In genomic region chr20:1265916-1266166, GRCh38 we compare ENCODE assay signal across 8 cellular contexts. TPM values are rescaled to one million over a fixed set of nuclear protein-coding genes. Genes with fewer than 3 reads are reported as not detected.
DNase-seq lines count a peak whose midpoint lies in the region; ATAC-seq, FAIRE-seq and TF ChIP-seq lines count a peak whose summit lies in the region.

No MANE protein-coding gene starts in this region.

- peak overlapping the region; percentile 99 for H2AFZ ChIP-seq in keratinocyte (ENCODE audit: control insufficient read depth, low read length)

- peaks cover 4% of the 10 kb centered on the region for H3K9me3 Mint-ChIP-seq in T-helper 2 cell treated with Interferon-gamma antibody and Interleukin-4, amounts not matched to agents 5 μg/mL and 100 μg/mL, for 36 hours

- H3K27ac Mint-ChIP-seq in T-helper 2 cell treated with Interferon-gamma antibody and Interleukin-4, amounts not matched to agents 5 μg/mL and 100 μg/mL, for 36 hours: peak overlapping the region; percentile 84

- no peaks in the 10 kb centered on the region for H4K20me1 ChIP-seq in keratinocyte (ENCODE audit: control insufficient read depth, extremely low read depth, insufficient read depth, low read length)

- H3K4me1 ChIP-seq in adipocyte (ENCODE audit: control insufficient read depth, insufficient read depth, low read length) (peaks cover 13% of the 10 kb centered on the region), keratinocyte (ENCODE audit: control insufficient read depth, extremely low read depth, insufficient read depth, low read length) (peaks cover 13% of the 10 kb centered on the region)

- H3K4me3 ChIP-seq in adipocyte (ENCODE audit: low read length) (peak overlapping the region; percentile 86), keratinocyte (ENCODE audit: control insufficient read depth in 2 of 3, extremely low read depth in 1 of 3, insufficient read depth in 2 of 3, low read depth in 1 of 3, low read length in 3 of 3) (peak overlapping the region; percentile 68 to 88 (median 73))

- FAIRE-seq in keratinocyte (lab: Jason Lieb, UNC): no peak

- peak overlapping the region; percentile 89 for H3K4me3 Mint-ChIP-seq in T-helper 2 cell treated with Interferon-gamma antibody and Interleukin-4, amounts not matched to agents 5 μg/mL and 100 μg/mL, for 36 hours

- peaks cover 3% of the 10 kb centered on the region for H3K36me3 Mint-ChIP-seq in T-helper 2 cell treated with Interferon-gamma antibody and Interleukin-4, amounts not matched to agents 5 μg/mL and 100 μg/mL, for 36 hours (ENCODE audit: low read depth)

- H3K9me1 ChIP-seq in keratinocyte (ENCODE audit: control insufficient read depth, extremely low read depth, insufficient read depth, low read length): no peaks in the 10 kb centered on the region

- H3K9ac ChIP-seq in adipocyte (ENCODE audit: low read length) (peak overlapping the region; percentile 90), keratinocyte (ENCODE audit: control insufficient read depth, extremely low read depth, insufficient read depth, low read length) (peak overlapping the region; percentile 73)

- H3K79me2 ChIP-seq in keratinocyte (ENCODE audit: control insufficient read depth, insufficient read depth, low read length): no peaks in the 10 kb centered on the region

- DNase-seq in T-helper 2 cell treated with Interferon-gamma antibody and Interleukin-4, amounts not matched to agents 5 μg/mL and 100 μg/mL, for 36 hours (ENCODE audit: low spot score): no peak
- DNase-seq in T-helper 2 cell (no peak), adipocyte (ENCODE audit: low read depth) (no peak), keratinocyte (ENCODE audit: low read depth, low spot score) (no peak), substantia nigra (lab: John Stamatoyannopoulos, UW) (no peak), NCI-H1105 (lab: John Stamatoyannopoulos, UW) (no peak)

- H3K27ac ChIP-seq in keratinocyte (ENCODE audit: control insufficient read depth, insufficient read depth, low read length) (peak overlapping the region; percentile 43), substantia nigra (ENCODE audit: low read depth, low read length, poor library complexity, severe bottlenecking) (peak overlapping the region; percentile 5)

- ATAC-seq in GM21619 (IDR thresholded peaks at IDR 0.05; ENCODE audit: unreplicated experiment) (no peak), HG02571 (IDR thresholded peaks at IDR 0.05; ENCODE audit: unreplicated experiment) (no peak)

- H3K27me3 ChIP-seq in adipocyte (replicated peaks; ENCODE audit: control insufficient read depth, insufficient read depth, low read length) (no peaks in the 10 kb centered on the region), keratinocyte (ENCODE audit: control insufficient read depth, extremely low read depth, insufficient read depth, low read length) (peaks cover 2% of the 10 kb centered on the region)

- dilution Hi-C loops in keratinocyte (cut with MboI; ENCODE audit: extremely low pct_ligation_motif_present, low sequenced_read_pairs): no loop called here

- no peaks in the 10 kb centered on the region for H3K36me3 ChIP-seq in adipocyte (ENCODE audit: control insufficient read depth, insufficient read depth, low read length, severe bottlenecking)
- no peaks in the 10 kb centered on the region for H3K36me3 ChIP-seq in keratinocyte (ENCODE audit: control insufficient read depth in 2 of 2, extremely low read depth in 1 of 2, insufficient read depth in 2 of 2, low read length in 2 of 2)

- H3K4me2 ChIP-seq in keratinocyte (ENCODE audit: control insufficient read depth, extremely low read depth, insufficient read depth, low read depth, low read length): peak overlapping the region; percentile 83

- peaks cover 17% of the 10 kb centered on the region for H3K4me1 Mint-ChIP-seq in T-helper 2 cell treated with Interferon-gamma antibody and Interleukin-4, amounts not matched to agents 5 μg/mL and 100 μg/mL, for 36 hours (ENCODE audit: low read depth)

- no peak for TF ChIP-seq CTCF in keratinocyte (optimal IDR thresholded peaks at IDR 0.05 in 1 of 3, IDR thresholded peaks at IDR 0.05 in 1 of 3, conservative IDR thresholded peaks at IDR 0.05 in 1 of 3; ENCODE audit: extremely low read depth in 1 of 3, insufficient read depth in 2 of 3, low read length in 3 of 3)

- peaks cover 8% of the 10 kb centered on the region for H3K27me3 Mint-ChIP-seq in T-helper 2 cell treated with Interferon-gamma antibody and Interleukin-4, amounts not matched to agents 5 μg/mL and 100 μg/mL, for 36 hours (ENCODE audit: low read depth)

- H3K9me3 ChIP-seq in adipocyte (ENCODE audit: control insufficient read depth, low read length) (no peaks in the 10 kb centered on the region), keratinocyte (ENCODE audit: control insufficient read depth, low read depth, low read length) (no peaks in the 10 kb centered on the region)

RNA-seq across cellular contexts. Expression of gene SNPH, which starts 0.3 kb away (rescaled TPM):
- 1.3 to 2.4 TPM (median 1.4 TPM) in 3 replicates for polyA plus RNA-seq in keratinocyte
- 1.7 TPM for polyA plus RNA-seq in keratinocyte (2011; ENCODE audit: low read depth)
- 1.0 and 2.7 TPM in 2 replicates for polyA plus RNA-seq in keratinocyte (2011; cell fraction: cytosol; rRNA removed)
- 3.7 and 5.6 TPM in 2 replicates for polyA plus RNA-seq in keratinocyte (2011; cell fraction: nucleus; rRNA removed)
- 2.7 and 5.2 TPM in 2 replicates for polyA plus RNA-seq in keratinocyte (2012; ENCODE audit: low replicate concordance)
- polyA minus RNA-seq in keratinocyte: 2.4 to 5.5 TPM (median 3.2 TPM) in 3 replicates
- 3.3 TPM for polyA minus RNA-seq in keratinocyte (2011; cell fraction: cytosol; rRNA and poly(A)+ RNA removed)
- polyA minus RNA-seq in keratinocyte (2011; cell fraction: nucleus; rRNA and poly(A)+ RNA removed): 4.0 and 4.9 TPM in 2 replicates

RNA-seq across cellular contexts. Expression of gene RAD21L1, which starts 40.0 kb away (rescaled TPM):
- polyA plus RNA-seq in keratinocyte: 0.06 TPM in 1 of 3 replicates, not detected in the others
- polyA plus RNA-seq in keratinocyte (2011; ENCODE audit: low read depth): not detected
- not detected in 2 replicates for polyA plus RNA-seq in keratinocyte (2011; cell fraction: cytosol; rRNA removed)
- not detected in 2 replicates for polyA plus RNA-seq in keratinocyte (2011; cell fraction: nucleus; rRNA removed)
- polyA plus RNA-seq in keratinocyte (2012; ENCODE audit: low replicate concordance): not detected in 2 replicates
- 0.54 TPM in 1 of 3 replicates, not detected in the others for polyA minus RNA-seq in keratinocyte
- polyA minus RNA-seq in keratinocyte (2011; cell fraction: cytosol; rRNA and poly(A)+ RNA removed): not detected
- polyA minus RNA-seq in keratinocyte (2011; cell fraction: nucleus; rRNA and poly(A)+ RNA removed): not detected in 2 replicates
